8 cellular contexts compared by ENCODE assay signal in genomic region chr17:751269-752001, GRCh38. TPM values are rescaled to one million over a fixed set of nuclear protein-coding genes. Genes with fewer than 3 reads are reported as not detected.
DNase-seq lines count a peak whose midpoint lies in the region; ATAC-seq lines count a peak whose summit lies in the region.

No MANE protein-coding gene starts in this region.

- peak overlapping the region; percentile 30 for H3K27ac ChIP-seq in GM23248

- H3K4me3 Mint-ChIP-seq in activated CD4-positive, alpha-beta T cell treated with anti-CD3 and anti-CD28 coated beads, Interleukin-2, amount 10 ng/mL, durations not matched to agents 24 days and 14 days: peak overlapping the region; percentile 100

- H3K36me3 Mint-ChIP-seq in activated CD4-positive, alpha-beta T cell treated with anti-CD3 and anti-CD28 coated beads, Interleukin-2, amount 10 ng/mL, durations not matched to agents 24 days and 14 days (ENCODE audit: low read depth): peaks cover 51% of the 10 kb centered on the region

- DNase-seq in GM23248 (peak; percentile 75), LHCN-M2 (ENCODE audit: low read depth) (peak; percentile 66), middle frontal gyrus (ENCODE audit: extremely low spot score, low spot score) (no peak)
- DNase-seq in activated CD4-positive, alpha-beta T cell treated with anti-CD3 and anti-CD28 coated beads, Interleukin-2, amount 10 ng/mL, durations not matched to agents 24 days and 14 days: peak; percentile 88
- DNase-seq in effector CD8-positive, alpha-beta T cell (lab: John Stamatoyannopoulos, UW): peak; percentile 37
- DNase-seq in stimulated activated naive CD8-positive, alpha-beta T cell treated with anti-CD3 and anti-CD28 coated beads, Interleukin-15, Interleukin-2, amounts not matched to agents 100 U/mL and 50 U/mL, for 24 hours: peak; percentile 61

- in situ Hi-C loops in GM23248 (cut with MboI): no loop called here

- H3K9me2 ChIP-seq in GM23248 (ENCODE audit: insufficient read depth): no peaks in the 10 kb centered on the region

- peak overlapping the region; percentile 99 for H2AFZ ChIP-seq in GM23248

- no peaks in the 10 kb centered on the region for H3K27me3 ChIP-seq in GM23248 (replicated peaks; ENCODE audit: insufficient read depth)
- H3K27me3 ChIP-seq in mononuclear cell (ENCODE audit: insufficient read depth, low read length): no peaks in the 10 kb centered on the region

- H4K20me1 ChIP-seq in GM23248 (ENCODE audit: insufficient read depth): no peaks in the 10 kb centered on the region

- peaks cover 15% of the 10 kb centered on the region for H3F3A ChIP-seq in GM23248 (ENCODE audit: insufficient read depth)

- H3K4me1 Mint-ChIP-seq in activated CD4-positive, alpha-beta T cell treated with anti-CD3 and anti-CD28 coated beads, Interleukin-2, amount 10 ng/mL, durations not matched to agents 24 days and 14 days: peaks cover 35% of the 10 kb centered on the region

- H3K27me3 Mint-ChIP-seq in activated CD4-positive, alpha-beta T cell treated with anti-CD3 and anti-CD28 coated beads, Interleukin-2, amount 10 ng/mL, durations not matched to agents 24 days and 14 days: no peaks in the 10 kb centered on the region

- H3K4me3 ChIP-seq in GM08714 (ENCODE audit: low read length) (peak overlapping the region; percentile 66), GM23248 (peak overlapping the region; percentile 85), mononuclear cell (ENCODE audit: low read length) (peak overlapping the region; percentile 65)

- peaks cover 6% of the 10 kb centered on the region for H3K9me3 Mint-ChIP-seq in activated CD4-positive, alpha-beta T cell treated with anti-CD3 and anti-CD28 coated beads, Interleukin-2, amount 10 ng/mL, durations not matched to agents 24 days and 14 days

- H3K9me3 ChIP-seq in GM23248 (ENCODE audit: low read depth) (no peaks in the 10 kb centered on the region), mononuclear cell (ENCODE audit: low read depth, low read length) (no peaks in the 10 kb centered on the region)

- peak overlapping the region; percentile 92 for H3K4me2 ChIP-seq in GM23248 (ENCODE audit: unreplicated experiment)

- peaks cover 11% of the 10 kb centered on the region; the same call in 1 of the 2 replicates for H3K4me1 ChIP-seq in GM23248 (ENCODE audit: insufficient read depth)
- H3K4me1 ChIP-seq in mononuclear cell (ENCODE audit: insufficient read depth, low read length): peaks cover 26% of the 10 kb centered on the region

- H3K27ac Mint-ChIP-seq in activated CD4-positive, alpha-beta T cell treated with anti-CD3 and anti-CD28 coated beads, Interleukin-2, amount 10 ng/mL, durations not matched to agents 24 days and 14 days: peak overlapping the region; percentile 98

- 2 to 3% methylated on average over 48 to 49 of the region's 49 CpGs for WGBS in GM23248 (ENCODE audit: low coverage in 1 of 2, low lambda C conversion rate in 2 of 2, missing lambda C conversion rate in 2 of 2), 2 experiments

- ATAC-seq in stimulated activated naive CD8-positive, alpha-beta T cell treated with anti-CD3 and anti-CD28 coated beads, Interleukin-15, Interleukin-2, amounts not matched to agents 100 U/mL and 50 U/mL, for 24 hours: peak; percentile 29

- H3K79me2 ChIP-seq in GM23248 (ENCODE audit: insufficient read depth): peaks cover 40% of the 10 kb centered on the region

- intact Hi-C loops in activated CD4-positive, alpha-beta T cell treated with anti-CD3 and anti-CD28 coated beads, Interleukin-2, amount 10 ng/mL, durations not matched to agents 24 days and 14 days (cut with micrococcal nuclease): loop anchor here (1.0 to 2.0 kb wide), 6 partner anchors 19 to 341 kb away; partner anchors contain the start of genes GLOD4, MRM3, TLCD3A and VPS53

- H3K9ac ChIP-seq in GM23248: peak overlapping the region; percentile 88

- H3K36me3 ChIP-seq in GM23248 (ENCODE audit: low read depth): no peaks in the 10 kb centered on the region

RNA-seq across cellular contexts. Expression of gene GEMIN4, which starts 0.6 kb away (rescaled TPM):
- 9.7 and 11.1 TPM in 2 replicates for total RNA-seq in GM23248 (2014; rRNA removed; shearing (Covaris generic))
- polyA plus RNA-seq in GM23248 (2016; fragmentation: Nextera tagmentation; extraction: Ambion mirVana): 18.0 and 18.2 TPM in 2 replicates
- total RNA-seq in LHCN-M2 (2014; rRNA removed) (20.5 and 23.0 TPM in 2 replicates), mononuclear cell (10.0 TPM)
- polyA plus RNA-seq in LHCN-M2 (2012): 14.0 TPM
- total RNA-seq in activated CD4-positive, alpha-beta T cell treated with anti-CD3 and anti-CD28 coated beads, Interleukin-2, amount 10 ng/mL, durations not matched to agents 24 days and 14 days: 71.4 and 80.3 TPM in 2 replicates

RNA-seq across cellular contexts. Expression of gene TLCD3A, which starts 19.0 kb away (rescaled TPM):
- total RNA-seq in GM23248 (2014; rRNA removed; shearing (Covaris generic)): 48.9 and 56.4 TPM in 2 replicates
- 42.2 and 49.2 TPM in 2 replicates for polyA plus RNA-seq in GM23248 (2016; fragmentation: Nextera tagmentation; extraction: Ambion mirVana)
- 20.7 and 22.7 TPM in 2 replicates for total RNA-seq in LHCN-M2 (2014; rRNA removed)
- polyA plus RNA-seq in LHCN-M2 (2012): 28.1 TPM
- total RNA-seq in activated CD4-positive, alpha-beta T cell treated with anti-CD3 and anti-CD28 coated beads, Interleukin-2, amount 10 ng/mL, durations not matched to agents 24 days and 14 days: 42.3 and 43.1 TPM in 2 replicates
- total RNA-seq in mononuclear cell: 0.31 TPM

RNA-seq across cellular contexts. Expression of gene GLOD4, which starts 30.6 kb away (rescaled TPM):
- 76.3 and 85.7 TPM in 2 replicates for total RNA-seq in GM23248 (2014; rRNA removed; shearing (Covaris generic))
- 63.5 and 67.7 TPM in 2 replicates for polyA plus RNA-seq in GM23248 (2016; fragmentation: Nextera tagmentation; extraction: Ambion mirVana)
- 88.9 and 104 TPM in 2 replicates for total RNA-seq in LHCN-M2 (2014; rRNA removed)
- 71.9 TPM for polyA plus RNA-seq in LHCN-M2 (2012)
- total RNA-seq in activated CD4-positive, alpha-beta T cell treated with anti-CD3 and anti-CD28 coated beads, Interleukin-2, amount 10 ng/mL, durations not matched to agents 24 days and 14 days: 82.4 and 83.2 TPM in 2 replicates
- 58.4 TPM for total RNA-seq in mononuclear cell

RNA-seq across cellular contexts. Expression of gene MRM3, which starts 30.7 kb away (rescaled TPM):
- 19.1 and 28.7 TPM in 2 replicates for total RNA-seq in GM23248 (2014; rRNA removed; shearing (Covaris generic))
- polyA plus RNA-seq in GM23248 (2016; fragmentation: Nextera tagmentation; extraction: Ambion mirVana): 19.3 and 21.7 TPM in 2 replicates
- total RNA-seq in LHCN-M2 (2014; rRNA removed): 22.6 and 23.9 TPM in 2 replicates
- polyA plus RNA-seq in LHCN-M2 (2012): 13.1 TPM
- 32.5 and 33.1 TPM in 2 replicates for total RNA-seq in activated CD4-positive, alpha-beta T cell treated with anti-CD3 and anti-CD28 coated beads, Interleukin-2, amount 10 ng/mL, durations not matched to agents 24 days and 14 days
- 40.9 TPM for total RNA-seq in mononuclear cell

RNA-seq across cellular contexts. Expression of gene VPS53, which starts 36.8 kb away (rescaled TPM):
- 10.2 and 13.9 TPM in 2 replicates for total RNA-seq in GM23248 (2014; rRNA removed; shearing (Covaris generic))
- polyA plus RNA-seq in GM23248 (2016; fragmentation: Nextera tagmentation; extraction: Ambion mirVana): 16.5 and 16.8 TPM in 2 replicates
- 9.0 and 15.8 TPM in 2 replicates for total RNA-seq in LHCN-M2 (2014; rRNA removed)
- polyA plus RNA-seq in LHCN-M2 (2012): 32.9 TPM
- total RNA-seq in activated CD4-positive, alpha-beta T cell treated with anti-CD3 and anti-CD28 coated beads, Interleukin-2, amount 10 ng/mL, durations not matched to agents 24 days and 14 days: 88.9 and 90.6 TPM in 2 replicates
- 16.6 TPM for total RNA-seq in mononuclear cell

Comparison
In these comparisons a context has a peak if more than half of its experiments do, and no peak if none do; other contexts are left out.
1. RNA of gene TLCD3A, which starts 19.0 kb away (total RNA-seq): 48.9 to 56.4 TPM in GM23248, 42.3 to 43.1 TPM in activated CD4-positive, alpha-beta T cell treated with anti-CD3 and anti-CD28 coated beads, Interleukin-2, amount 10 ng/mL, durations not matched to agents 24 days and 14 days and 20.7 to 22.7 TPM in LHCN-M2; 0.31 TPM in mononuclear cell (single experiment); every median in the first group is over 10 times any median in the second.
2. Peak in every context shown above with its lines, with median percentiles within 50 percentile points of each other: H3K4me3 ChIP-seq.